Comparison of ENCODE assay signal across 10 cellular contexts in the genomic region with DNA sequence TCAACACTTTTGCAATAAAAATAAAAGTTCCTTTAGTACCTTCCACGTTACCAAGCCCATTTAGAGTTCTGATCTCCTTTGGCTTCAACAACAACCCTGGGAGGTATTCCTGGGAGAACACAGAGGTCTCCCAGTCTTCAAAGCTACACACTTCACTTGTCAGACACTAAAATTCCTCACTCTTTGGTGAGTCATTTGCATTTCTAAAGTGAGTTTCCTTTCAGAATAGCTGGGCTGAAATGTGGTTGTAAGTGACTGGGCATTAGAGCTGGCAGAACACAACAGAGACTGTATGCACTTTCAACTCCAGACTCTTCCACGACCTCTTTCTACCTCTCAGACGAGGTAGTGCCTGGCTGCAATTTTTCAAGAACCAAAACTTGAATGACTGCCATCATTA. TPM values are rescaled to one million over a fixed set of nuclear protein-coding genes. Genes with fewer than 3 reads are reported as not detected.
DNase-seq lines count a peak whose midpoint lies in the region; ATAC-seq and TF ChIP-seq lines count a peak whose summit lies in the region.
"Had no signal": no experiment of that assay in that cellular context is flagged by ENCODE, and none has a peak within 500 bp of the region (broad histone marks: within the 10 kb centered on the region; RNA-seq: fewer than 3 reads in every experiment).

No MANE protein-coding gene starts in this region.

- DNase-seq in ELR (ENCODE audit: low read depth) (peak; percentile 90), RKO (ENCODE audit: low spot score) (peak; percentile 44), NCI-H82 (lab: John Stamatoyannopoulos, UW) (no peak)
- DNase-seq: activated T-cell treated with anti-CD3 and anti-CD28 coated beads, Interleukin-2, amount 50 U/mL, for 48 hours had no signal

- H3K27ac Mint-ChIP-seq in nephron = peak overlapping the region; percentile 36 to 86 (median 40)

- H3K27me3 Mint-ChIP-seq in nephron (ENCODE audit: low read depth) = peaks cover 25% of the 10 kb centered on the region

- H3K4me3 Mint-ChIP-seq in nephron = no peak overlapping the region

- H3K4me1 Mint-ChIP-seq in nephron = peaks cover 24% of the 10 kb centered on the region

- peaks cover 7% of the 10 kb centered on the region for H3K9me3 Mint-ChIP-seq in nephron

- ATAC-seq in esophagus mucosa (peak; percentile 14), GM21360 (IDR thresholded peaks at IDR 0.05; ENCODE audit: unreplicated experiment) (no peak), GM21825 (IDR thresholded peaks at IDR 0.05; ENCODE audit: unreplicated experiment) (no peak), GM19324 (IDR thresholded peaks at IDR 0.05; ENCODE audit: low FRiP score, unreplicated experiment) (no peak)

- peaks cover 3% of the 10 kb centered on the region for H3K36me3 Mint-ChIP-seq in nephron (ENCODE audit: low read depth)

- TF ChIP-seq CTCF in nephron (IDR thresholded peaks at IDR 0.05; ENCODE audit: unreplicated experiment in 3 of 3) = no peak

RNA-seq across cellular contexts. Expression of a gene that starts 11.5 kb away (rescaled TPM):
- 12.0 TPM for total RNA-seq in esophagus mucosa

RNA-seq across cellular contexts. Expression of a gene that starts 42.5 kb away (rescaled TPM):
- total RNA-seq in esophagus mucosa = 0.40 TPM
- total RNA-seq: HT-29 had no signal
